ENCODE assay signal across 13 cellular contexts in genomic region chr5:107396351-107396690, GRCh38.
DNase-seq lines count a peak whose midpoint lies in the region; ATAC-seq and TF ChIP-seq lines count a peak whose summit lies in the region.
"Had no signal": no experiment of that assay in that cellular context is flagged by ENCODE, and none has a peak within 500 bp of the region (broad histone marks: within the 10 kb centered on the region; RNA-seq: fewer than 3 reads in every experiment).

No MANE protein-coding gene starts in this region.

- H3K4me1 Mint-ChIP-seq in Calu3 (ENCODE audit: low read depth, unreplicated experiment), result peaks cover 54% of the 10 kb centered on the region
- H3K4me1 Mint-ChIP-seq: activated naive CD4-positive, alpha-beta T cell treated with anti-CD3 and anti-CD28 coated beads, Interleukin-2, amount 50 U/mL, for 24 hours had no signal

- DNase-seq in Calu3 (no peak), cerebellar nuclear complex (lab: John Stamatoyannopoulos, UW) (no peak), OCI-M2 (lab: John Stamatoyannopoulos, UW; ENCODE audit: unreplicated experiment) (no peak), NCI-H446 treated with DMSO at 0.1 percent for 48 hours (lab: John Stamatoyannopoulos, UW) (no peak)
- no peak for DNase-seq in effector CD4-positive, alpha-beta T cell
- DNase-seq: activated CD4-positive, alpha-beta T cell treated with anti-CD3 and anti-CD28 coated beads for 4 hours; testis had no signal

- no peaks in the 10 kb centered on the region for H3K27me3 Mint-ChIP-seq in Calu3 (ENCODE audit: unreplicated experiment)

- BruUV-seq in Calu3 (replicated peaks; lab: Mats Ljungman, UMichigan), result no TSS peak

- H3K36me3 Mint-ChIP-seq in Calu3 (ENCODE audit: insufficient read depth, unreplicated experiment), result peaks cover 18% of the 10 kb centered on the region
- H3K36me3 Mint-ChIP-seq: activated naive CD4-positive, alpha-beta T cell treated with anti-CD3 and anti-CD28 coated beads, Interleukin-2, amount 50 U/mL, for 24 hours had no signal

- CTCF ChIA-PET in Calu3 (lab: Charles Lee), result interaction anchor here (1.3 kb wide), 1 partner anchor 11 kb away, joined by 3 read pairs; no protein-coding TSS in a partner anchor

- peak; percentile 41 for ATAC-seq in GM19467 (IDR thresholded peaks at IDR 0.05; ENCODE audit: unreplicated experiment)
- peak; percentile 39 for ATAC-seq in HG02884 (IDR thresholded peaks at IDR 0.05; ENCODE audit: unreplicated experiment)
- ATAC-seq in HG03558 (IDR thresholded peaks at IDR 0.05; ENCODE audit: extremely low read depth, unreplicated experiment), result peak; percentile 34
- ATAC-seq: K562, Right ventricle myocardium inferior had no signal

- no peaks in the 10 kb centered on the region for H3K9me3 Mint-ChIP-seq in Calu3 (ENCODE audit: low read depth, unreplicated experiment)
- H3K9me3 Mint-ChIP-seq: activated naive CD4-positive, alpha-beta T cell treated with anti-CD3 and anti-CD28 coated beads, Interleukin-2, amount 50 U/mL, for 24 hours had no signal

- TF ChIP-seq CTCF in Calu3 (IDR thresholded peaks at IDR 0.05; ENCODE audit: unreplicated experiment), result no peak

- intact Hi-C loops in Calu3 (cut with micrococcal nuclease; ENCODE audit: unreplicated experiment), result no loop called here

- H3K27ac Mint-ChIP-seq in Calu3 (ENCODE audit: unreplicated experiment), result peak overlapping the region; percentile 1
- H3K27ac Mint-ChIP-seq: activated naive CD4-positive, alpha-beta T cell treated with anti-CD3 and anti-CD28 coated beads, Interleukin-2, amount 50 U/mL, for 24 hours had no signal

- H3K4me3 Mint-ChIP-seq in Calu3 (ENCODE audit: low read depth, unreplicated experiment), result no peak overlapping the region
- H3K4me3 Mint-ChIP-seq: activated naive CD4-positive, alpha-beta T cell treated with anti-CD3 and anti-CD28 coated beads, Interleukin-2, amount 50 U/mL, for 24 hours had no signal
